ENCODE assay signal across 22 cellular contexts in the genomic region with DNA sequence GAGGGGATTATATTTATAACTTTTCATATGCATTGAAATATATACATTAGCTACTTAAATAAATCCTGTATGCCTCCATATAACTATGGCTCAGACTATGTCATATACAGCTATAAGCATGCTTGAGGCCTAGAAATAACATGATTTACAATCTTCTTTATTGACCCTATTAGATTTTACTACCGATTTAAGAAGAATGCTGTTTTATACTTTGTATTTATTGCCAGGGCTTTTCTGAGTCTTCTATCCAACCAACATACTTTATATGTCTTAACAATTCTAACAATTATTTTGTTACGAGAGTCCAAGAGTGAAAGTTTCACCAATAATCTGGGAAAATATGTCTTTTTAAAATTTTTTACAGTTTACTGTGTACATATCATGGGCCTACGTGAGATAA.
DNase-seq lines count a peak whose midpoint lies in the region; ATAC-seq and TF ChIP-seq lines count a peak whose summit lies in the region.
"Had no signal": no experiment of that assay in that cellular context is flagged by ENCODE, and none has a peak within 500 bp of the region (broad histone marks: within the 10 kb centered on the region; RNA-seq: fewer than 3 reads in every experiment).

No MANE protein-coding gene starts in this region.

- no peaks in the 10 kb centered on the region for H3K79me2 ChIP-seq in trophoblast cell (ENCODE audit: control insufficient read depth, insufficient read depth, low read length, poor library complexity)

- no peaks in the 10 kb centered on the region for H3K27me3 Mint-ChIP-seq in brain
- no peaks in the 10 kb centered on the region for H3K27me3 Mint-ChIP-seq in activated T-helper 2 cell treated with anti-CD3 and anti-CD28 coated beads, Interferon-gamma antibody, Interleukin-2, Interleukin-4, amounts not matched to agents 10 μg/mL and 5 μg/mL and 100 μg/mL, durations not matched to agents 14 hours and 24 hours and 36 hours (ENCODE audit: low read depth)

- H3K4me3 Mint-ChIP-seq in brain = peak overlapping the region in 3 of 5 experiments; percentile 12 to 81 (median 65)
- H3K4me3 Mint-ChIP-seq in activated T-helper 2 cell treated with anti-CD3 and anti-CD28 coated beads, Interferon-gamma antibody, Interleukin-2, Interleukin-4, amounts not matched to agents 10 μg/mL and 5 μg/mL and 100 μg/mL, durations not matched to agents 14 hours and 24 hours and 36 hours (ENCODE audit: low read depth) = no peak overlapping the region

- peaks cover 3% of the 10 kb centered on the region for H3K36me3 Mint-ChIP-seq in brain
- no peaks in the 10 kb centered on the region for H3K36me3 Mint-ChIP-seq in activated T-helper 2 cell treated with anti-CD3 and anti-CD28 coated beads, Interferon-gamma antibody, Interleukin-2, Interleukin-4, amounts not matched to agents 10 μg/mL and 5 μg/mL and 100 μg/mL, durations not matched to agents 14 hours and 24 hours and 36 hours (ENCODE audit: low read depth)

- H3K4me3 ChIP-seq in mesenchymal stem cell (ENCODE audit: insufficient read depth in 1 of 2, low read depth in 1 of 2, low read length in 2 of 2) = peak overlapping the region in 1 of 2 experiments; percentile 84
- no peak overlapping the region for H3K4me3 ChIP-seq in trophoblast cell (ENCODE audit: low read depth, low read length)
- H3K4me3 ChIP-seq: K562, MG63 had no signal

- ATAC-seq in GM18517 (IDR thresholded peaks at IDR 0.05; ENCODE audit: unreplicated experiment) = no peak
- ATAC-seq: K562, PC-3 had no signal

- H3K27me3 ChIP-seq in mesenchymal stem cell (ENCODE audit: control insufficient read depth in 1 of 2, insufficient read depth in 1 of 2, low read length in 2 of 2) (no peaks in the 10 kb centered on the region), trophoblast cell (ENCODE audit: insufficient read depth, low read length) (no peaks in the 10 kb centered on the region)
- H3K27me3 ChIP-seq: BE2C, MG63 had no signal

- H2BK120ac ChIP-seq in mesenchymal stem cell (ENCODE audit: low read depth, low read length) = no peak overlapping the region
- H2BK120ac ChIP-seq in trophoblast cell (ENCODE audit: insufficient read depth, low read length, poor library complexity) = no peak overlapping the region

- H3K4ac ChIP-seq in mesenchymal stem cell (ENCODE audit: low read depth in 1 of 2, low read length in 2 of 2) (no peak overlapping the region), trophoblast cell (ENCODE audit: low read depth, low read length) (no peak overlapping the region)

- DNase-seq in HEK293T (ENCODE audit: extremely low spot score) (no peak), mesenchymal stem cell (no peak), trophoblast cell (no peak)
- DNase-seq in activated T-helper 2 cell treated with anti-CD3 and anti-CD28 coated beads, Interferon-gamma antibody, Interleukin-2, Interleukin-4, amounts not matched to agents 10 μg/mL and 5 μg/mL and 100 μg/mL, durations not matched to agents 14 hours and 24 hours and 36 hours (ENCODE audit: low spot score) = no peak
- DNase-seq: 8988T, ACHN, BE2C, Calu3, DMS79 treated with DMSO at 0.1 percent for 48 hours, GF-D8, MG63, NCI-H1105 treated with DMSO at 0.1 percent for 48 hours, NCI-H146, NCI-H2029, NCI-H446, NCI-H524 treated with DMSO at 0.1 percent for 48 hours, NCI-H774, PC-3 had no signal

- no peak overlapping the region for H4K8ac ChIP-seq in mesenchymal stem cell (ENCODE audit: low read length)
- no peak overlapping the region for H4K8ac ChIP-seq in trophoblast cell (ENCODE audit: low read depth, low read length)

- CTCF ChIA-PET in HEK293T (lab: Yijun Ruan, JAX) = no interaction called here

- H3K23ac ChIP-seq in mesenchymal stem cell (ENCODE audit: low read length in 2 of 2) (no peak overlapping the region), trophoblast cell (ENCODE audit: low read length) (no peak overlapping the region)

- POLR2A ChIA-PET in HEK293T (lab: Yijun Ruan, JAX) = no interaction called here

- H4K91ac ChIP-seq in mesenchymal stem cell (ENCODE audit: low read length) = no peak overlapping the region
- H4K91ac ChIP-seq in trophoblast cell (ENCODE audit: low read depth, low read length) = no peak overlapping the region

- H3K9ac ChIP-seq in mesenchymal stem cell (ENCODE audit: low read length) = peak overlapping the region; percentile 94
- H3K9ac ChIP-seq in trophoblast cell (ENCODE audit: low read length) = no peak overlapping the region

- H2BK15ac ChIP-seq in mesenchymal stem cell (ENCODE audit: low read depth, poor library complexity, severe bottlenecking) = no peak overlapping the region

- H3K27ac Mint-ChIP-seq in brain = peak overlapping the region in 1 of 5 experiments; percentile 90
- H3K27ac Mint-ChIP-seq in activated T-helper 2 cell treated with anti-CD3 and anti-CD28 coated beads, Interferon-gamma antibody, Interleukin-2, Interleukin-4, amounts not matched to agents 10 μg/mL and 5 μg/mL and 100 μg/mL, durations not matched to agents 14 hours and 24 hours and 36 hours = no peak overlapping the region

- H3K9me3 Mint-ChIP-seq in brain = no peaks in the 10 kb centered on the region
- peaks cover 4% of the 10 kb centered on the region for H3K9me3 Mint-ChIP-seq in activated T-helper 2 cell treated with anti-CD3 and anti-CD28 coated beads, Interferon-gamma antibody, Interleukin-2, Interleukin-4, amounts not matched to agents 10 μg/mL and 5 μg/mL and 100 μg/mL, durations not matched to agents 14 hours and 24 hours and 36 hours

- no peak overlapping the region for H3K27ac ChIP-seq in mesenchymal stem cell (ENCODE audit: low read length, poor library complexity, severe bottlenecking)
- H3K27ac ChIP-seq in temporal lobe (ENCODE audit: low read depth, low read length) = peak overlapping the region; percentile 23
- no peak overlapping the region for H3K27ac ChIP-seq in trophoblast cell (ENCODE audit: low read depth, low read length)

- H3K4me1 ChIP-seq in mesenchymal stem cell (ENCODE audit: control insufficient read depth, insufficient read depth, low read depth, low read length) (peaks cover 5% of the 10 kb centered on the region), trophoblast cell (ENCODE audit: control insufficient read depth in 1 of 2, insufficient read depth in 2 of 2, low read length in 2 of 2) (peaks cover 4 to 5% of the 10 kb centered on the region in 2 experiments)

- H3K18ac ChIP-seq in mesenchymal stem cell (ENCODE audit: low read depth in 1 of 2, low read length in 2 of 2) (no peak overlapping the region), trophoblast cell (ENCODE audit: low read length) (no peak overlapping the region)

- H2AK5ac ChIP-seq in mesenchymal stem cell (ENCODE audit: low read length, severe bottlenecking) = no peak overlapping the region
- no peak overlapping the region for H2AK5ac ChIP-seq in trophoblast cell (ENCODE audit: low read length)

- H3K36me3 ChIP-seq in mesenchymal stem cell (ENCODE audit: control insufficient read depth in 1 of 2, insufficient read depth in 2 of 2, low read depth in 1 of 2, low read length in 2 of 2) (no peaks in the 10 kb centered on the region), trophoblast cell (ENCODE audit: control insufficient read depth in 1 of 2, insufficient read depth in 2 of 2, low read length in 2 of 2) (no peaks in the 10 kb centered on the region)
- H3K36me3 ChIP-seq: BE2C had no signal

- no peak for TF ChIP-seq CTCF in brain (conservative IDR thresholded peaks at IDR 0.05)

- H3K4me2 ChIP-seq in mesenchymal stem cell (ENCODE audit: low read length, poor library complexity, severe bottlenecking) (no peak overlapping the region), trophoblast cell (ENCODE audit: low read length) (no peak overlapping the region)

- no CpG with 5 or more reads among the region's 3 CpGs for WGBS in mesenchymal stem cell
- no CpG with 5 or more reads among the region's 3 CpGs for WGBS in trophoblast cell (ENCODE audit: extremely low coverage, insufficient coverage, insufficient read length)

- no peak overlapping the region for H4K12ac ChIP-seq in trophoblast cell (ENCODE audit: low read depth, low read length)

- peaks cover 35% of the 10 kb centered on the region for H3K4me1 Mint-ChIP-seq in brain
- H3K4me1 Mint-ChIP-seq in activated T-helper 2 cell treated with anti-CD3 and anti-CD28 coated beads, Interferon-gamma antibody, Interleukin-2, Interleukin-4, amounts not matched to agents 10 μg/mL and 5 μg/mL and 100 μg/mL, durations not matched to agents 14 hours and 24 hours and 36 hours (ENCODE audit: low read depth) = no peaks in the 10 kb centered on the region

- H3K14ac ChIP-seq in mesenchymal stem cell (ENCODE audit: low read length in 2 of 2) (no peak overlapping the region), trophoblast cell (ENCODE audit: low read length) (no peak overlapping the region)

- H3K9me3 ChIP-seq in mesenchymal stem cell (ENCODE audit: control insufficient read depth, low read length) (no peaks in the 10 kb centered on the region), trophoblast cell (ENCODE audit: insufficient read depth, low read depth, low read length) (no peaks in the 10 kb centered on the region)
- H3K9me3 ChIP-seq: BE2C, MG63 had no signal

- no peak overlapping the region for H2BK5ac ChIP-seq in mesenchymal stem cell (ENCODE audit: low read depth, low read length, poor library complexity, severe bottlenecking)
- H2BK5ac ChIP-seq in trophoblast cell (ENCODE audit: low read depth, low read length, poor library complexity) = no peak overlapping the region

- no peaks in the 10 kb centered on the region for H3K79me1 ChIP-seq in mesenchymal stem cell (replicated peaks; ENCODE audit: low read length, poor library complexity, severe bottlenecking)
- H3K79me1 ChIP-seq in trophoblast cell (ENCODE audit: low read length) = no peaks in the 10 kb centered on the region

- H2AFZ ChIP-seq in mesenchymal stem cell (ENCODE audit: low read depth, low read length) (no peak overlapping the region), trophoblast cell (ENCODE audit: insufficient read depth, low read length, poor library complexity) (no peak overlapping the region)

- intact Hi-C loops in activated T-helper 2 cell treated with anti-CD3 and anti-CD28 coated beads, Interferon-gamma antibody, Interleukin-2, Interleukin-4, amounts not matched to agents 10 μg/mL and 5 μg/mL and 100 μg/mL, durations not matched to agents 14 hours and 24 hours and 36 hours (cut with micrococcal nuclease) = no loop called here

- H2BK12ac ChIP-seq in mesenchymal stem cell (ENCODE audit: low read length in 2 of 2) = no peak overlapping the region
- H2BK12ac ChIP-seq in trophoblast cell (ENCODE audit: low read length) = no peak overlapping the region

TF ChIP-seq in HEK293T, 16 proteins besides CTCF, POLR2A, EP300 and RAD21:
- TF ChIP-seq, protein P1, sequence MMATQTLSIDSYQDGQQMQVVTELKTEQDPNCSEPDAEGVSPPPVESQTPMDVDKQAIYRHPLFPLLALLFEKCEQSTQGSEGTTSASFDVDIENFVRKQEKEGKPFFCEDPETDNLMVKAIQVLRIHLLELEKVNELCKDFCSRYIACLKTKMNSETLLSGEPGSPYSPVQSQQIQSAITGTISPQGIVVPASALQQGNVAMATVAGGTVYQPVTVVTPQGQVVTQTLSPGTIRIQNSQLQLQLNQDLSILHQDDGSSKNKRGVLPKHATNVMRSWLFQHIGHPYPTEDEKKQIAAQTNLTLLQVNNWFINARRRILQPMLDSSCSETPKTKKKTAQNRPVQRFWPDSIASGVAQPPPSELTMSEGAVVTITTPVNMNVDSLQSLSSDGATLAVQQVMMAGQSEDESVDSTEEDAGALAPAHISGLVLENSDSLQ (IDR thresholded peaks at IDR 0.05) = peak; percentile 60; the same call in 1 of the 2 replicates
- TF ChIP-seq FOXA1 (IDR thresholded peaks at IDR 0.05) = no peak
- no peak for TF ChIP-seq SUZ12 (IDR thresholded peaks at IDR 0.05)
